ENCODE assay signal across 1 cellular context in genomic region chr6:3987072-3987471, GRCh38.
TF ChIP-seq lines count a peak whose summit lies in the region.

No MANE protein-coding gene starts in this region.

TF ChIP-seq in WTC11, 78 proteins besides CTCF, POLR2A, EP300 and RAD21 (continued from another document):
- TF ChIP-seq, protein P1, sequence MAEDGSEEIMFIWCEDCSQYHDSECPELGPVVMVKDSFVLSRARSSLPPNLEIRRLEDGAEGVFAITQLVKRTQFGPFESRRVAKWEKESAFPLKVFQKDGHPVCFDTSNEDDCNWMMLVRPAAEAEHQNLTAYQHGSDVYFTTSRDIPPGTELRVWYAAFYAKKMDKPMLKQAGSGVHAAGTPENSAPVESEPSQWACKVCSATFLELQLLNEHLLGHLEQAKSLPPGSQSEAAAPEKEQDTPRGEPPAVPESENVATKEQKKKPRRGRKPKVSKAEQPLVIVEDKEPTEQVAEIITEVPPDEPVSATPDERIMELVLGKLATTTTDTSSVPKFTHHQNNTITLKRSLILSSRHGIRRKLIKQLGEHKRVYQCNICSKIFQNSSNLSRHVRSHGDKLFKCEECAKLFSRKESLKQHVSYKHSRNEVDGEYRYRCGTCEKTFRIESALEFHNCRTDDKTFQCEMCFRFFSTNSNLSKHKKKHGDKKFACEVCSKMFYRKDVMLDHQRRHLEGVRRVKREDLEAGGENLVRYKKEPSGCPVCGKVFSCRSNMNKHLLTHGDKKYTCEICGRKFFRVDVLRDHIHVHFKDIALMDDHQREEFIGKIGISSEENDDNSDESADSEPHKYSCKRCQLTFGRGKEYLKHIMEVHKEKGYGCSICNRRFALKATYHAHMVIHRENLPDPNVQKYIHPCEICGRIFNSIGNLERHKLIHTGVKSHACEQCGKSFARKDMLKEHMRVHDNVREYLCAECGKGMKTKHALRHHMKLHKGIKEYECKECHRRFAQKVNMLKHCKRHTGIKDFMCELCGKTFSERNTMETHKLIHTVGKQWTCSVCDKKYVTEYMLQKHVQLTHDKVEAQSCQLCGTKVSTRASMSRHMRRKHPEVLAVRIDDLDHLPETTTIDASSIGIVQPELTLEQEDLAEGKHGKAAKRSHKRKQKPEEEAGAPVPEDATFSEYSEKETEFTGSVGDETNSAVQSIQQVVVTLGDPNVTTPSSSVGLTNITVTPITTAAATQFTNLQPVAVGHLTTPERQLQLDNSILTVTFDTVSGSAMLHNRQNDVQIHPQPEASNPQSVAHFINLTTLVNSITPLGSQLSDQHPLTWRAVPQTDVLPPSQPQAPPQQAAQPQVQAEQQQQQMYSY (CRISPR knock-in tag; IDR thresholded peaks at IDR 0.05) = no peak
